In the genomic region with DNA sequence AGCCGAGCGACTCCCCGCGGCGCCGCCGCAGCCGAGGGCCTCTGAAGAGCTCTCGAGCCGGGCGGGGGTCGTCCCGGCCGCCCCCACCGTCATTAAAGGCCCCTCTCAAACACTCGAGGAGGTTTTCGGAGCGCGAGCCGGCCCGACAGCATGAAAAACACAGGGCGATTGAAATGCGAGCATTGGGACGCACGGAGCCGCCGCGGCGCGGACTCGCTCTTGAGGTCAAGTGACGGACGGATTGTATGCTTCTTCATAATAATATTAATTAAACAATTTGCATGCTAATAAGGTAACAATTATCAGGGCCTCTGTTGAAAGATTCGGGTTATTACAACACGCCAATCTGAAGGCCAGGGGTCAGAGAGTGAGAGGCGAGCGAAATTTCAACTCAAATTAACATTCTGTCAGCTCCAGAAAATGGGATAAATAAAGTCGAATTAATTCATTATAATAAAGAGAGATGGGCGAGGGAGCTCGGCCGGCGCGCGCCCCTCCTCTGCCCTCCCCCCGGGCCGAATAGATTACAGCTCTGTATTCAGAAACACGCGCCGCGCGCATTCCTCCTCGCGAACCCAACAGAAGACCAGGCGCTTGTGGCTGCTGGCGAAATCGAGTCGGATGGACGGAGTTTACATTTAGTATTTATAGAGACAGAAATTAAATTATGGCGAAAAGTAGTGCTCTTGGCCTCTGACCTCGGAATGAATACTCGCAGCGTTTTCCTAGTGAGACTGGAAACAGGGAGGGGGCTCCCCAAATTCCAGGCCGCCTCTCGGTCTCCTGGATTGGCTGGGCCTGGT, we compare ENCODE assay signal across 29 cellular contexts. TPM values are rescaled to one million over a fixed set of nuclear protein-coding genes. Genes with fewer than 3 reads are reported as not detected.
DNase-seq lines count a peak whose midpoint lies in the region; ATAC-seq, FAIRE-seq and TF ChIP-seq lines count a peak whose summit lies in the region.
"Had no signal": no experiment of that assay in that cellular context is flagged by ENCODE, and none has a peak within 500 bp of the region (broad histone marks: within the 10 kb centered on the region; RNA-seq: fewer than 3 reads in every experiment).

No MANE protein-coding gene starts in this region.

- H3K36me3 ChIP-seq in WERI-Rb-1 (no peaks in the 10 kb centered on the region), kidney (ENCODE audit: control insufficient read depth in 1 of 2, insufficient read depth in 2 of 2, low read length in 2 of 2) (no peaks in the 10 kb centered on the region)
- H3K36me3 ChIP-seq: adrenal gland, HAP-1, Peyer's patch, thyroid gland had no signal

- H3K9ac ChIP-seq in kidney (ENCODE audit: low read length in 2 of 2): no peak overlapping the region

- ATAC-seq in activated T-cell treated with anti-CD3 and anti-CD28 coated beads, Interleukin-2, amount 50 U/mL, for 72 hours (replicated peaks in 1 of 2): no peak
- ATAC-seq in stimulated activated naive B cell treated with anti-CD40 and anti-IgM and Interleukin-4, amounts not matched to agents 10 μg/mL and 1 μg/mL and 100 μg/mL, for 72 hours (replicated peaks): no peak
- no peak for ATAC-seq in GM19452 (IDR thresholded peaks at IDR 0.05; ENCODE audit: unreplicated experiment)
- ATAC-seq in activated naive CD4-positive, alpha-beta T cell treated with anti-CD3 and anti-CD28 coated beads, Interleukin-2, amount 50 U/mL, for 72 hours: no peak
- ATAC-seq: psoas muscle had no signal

- peaks cover 67% of the 10 kb centered on the region for H3K27me3 Mint-ChIP-seq in activated T-cell treated with anti-CD3 and anti-CD28 coated beads, Interleukin-2, amount 50 U/mL, for 72 hours (ENCODE audit: low read depth)
- peaks cover 43 to 60% of the 10 kb centered on the region in 2 donors for H3K27me3 Mint-ChIP-seq in stimulated activated naive B cell treated with anti-CD40 and anti-IgM and Interleukin-4, amounts not matched to agents 10 μg/mL and 1 μg/mL and 100 μg/mL, for 72 hours

- TF ChIP-seq CTCF in WERI-Rb-1 (IDR thresholded peaks at IDR 0.05; ENCODE audit: low read depth, low read length) (no peak), kidney (IDR thresholded peaks at IDR 0.05; ENCODE audit: borderline replicate concordance, extremely low read depth, insufficient read depth) (no peak)

- peaks cover 64% of the 10 kb centered on the region for H3K27me3 ChIP-seq in WERI-Rb-1 (ENCODE audit: insufficient read depth, low read depth, severe bottlenecking)

- no peak overlapping the region for H3K27ac ChIP-seq in WERI-Rb-1
- no peak overlapping the region for H3K27ac ChIP-seq in kidney (ENCODE audit: low read depth in 2 of 2, low read length in 2 of 2)
- H3K27ac ChIP-seq: adrenal gland, Peyer's patch, psoas muscle, SK-N-MC, skin epidermis, thyroid gland had no signal

- no peaks in the 10 kb centered on the region for H3K4me1 ChIP-seq in kidney (ENCODE audit: control insufficient read depth in 1 of 2, insufficient read depth in 1 of 2, low read depth in 1 of 2, low read length in 2 of 2)
- H3K4me1 ChIP-seq: adrenal gland, HAP-1 had no signal

- H3K9me3 ChIP-seq in WERI-Rb-1 (ENCODE audit: severe bottlenecking) (no peaks in the 10 kb centered on the region), kidney (ENCODE audit: control insufficient read depth in 1 of 2, low read length in 2 of 2) (no peaks in the 10 kb centered on the region)
- H3K9me3 ChIP-seq: adrenal gland, HAP-1, psoas muscle, thyroid gland had no signal

- intact Hi-C loops in kidney (cut with DNase I): no loop called here

- H3K4me3 ChIP-seq in WERI-Rb-1 (ENCODE audit: low read depth, low read length): peak overlapping the region; percentile 18
- no peak overlapping the region for H3K4me3 ChIP-seq in kidney (ENCODE audit: low read length in 2 of 2)
- H3K4me3 ChIP-seq: adrenal gland, HAP-1, Peyer's patch, psoas muscle, skin epidermis, thyroid gland had no signal

- DNase-seq in activated T-cell treated with anti-CD3 and anti-CD28 coated beads, Interleukin-2, amount 50 U/mL, for 72 hours: no peak
- DNase-seq in activated T-cell treated with anti-CD3 and anti-CD28 coated beads for 4 hours (no peak), WERI-Rb-1 (no peak), kidney (peak; percentile 58), kidney glomerular epithelial cell (lab: John Stamatoyannopoulos, UW) (no peak)
- no peak for DNase-seq in stimulated activated naive B cell treated with anti-CD40 and anti-IgM and Interleukin-4, amounts not matched to agents 10 μg/mL and 1 μg/mL and 100 μg/mL, for 72 hours
- no peak for DNase-seq in activated naive CD4-positive, alpha-beta T cell treated with anti-CD3 and anti-CD28 coated beads, Interleukin-2, amount 50 U/mL, for 72 hours (ENCODE audit: low spot score in 2 of 2)
- DNase-seq: activated effector memory CD4-positive, alpha-beta T cell treated with anti-CD3 and anti-CD28 coated beads, Interleukin-2, amount 50 U/mL, for 16 hours; adrenal gland; CD4-positive, alpha-beta memory T cell; DMS79; foreskin fibroblast; hippocampal formation; mesenchymal stem cell; NCI-H2029; NCI-H510A; Peyer's patch; psoas muscle; stimulated activated CD4-positive, alpha-beta T cell treated with anti-CD3 and anti-CD28 coated beads, Interleukin-2, amount 100 ng/mL, for 24 hours; stimulated activated naive CD4-positive, alpha-beta T cell; thyroid gland had no signal

- no peak for FAIRE-seq in kidney (lab: Jason Lieb, UNC)
- FAIRE-seq: GM12892 had no signal

- no peak overlapping the region for H3K4me3 Mint-ChIP-seq in activated T-cell treated with anti-CD3 and anti-CD28 coated beads, Interleukin-2, amount 50 U/mL, for 72 hours
- H3K4me3 Mint-ChIP-seq in stimulated activated naive B cell treated with anti-CD40 and anti-IgM and Interleukin-4, amounts not matched to agents 10 μg/mL and 1 μg/mL and 100 μg/mL, for 72 hours: no peak overlapping the region

- H3K4me1 Mint-ChIP-seq in activated T-cell treated with anti-CD3 and anti-CD28 coated beads, Interleukin-2, amount 50 U/mL, for 72 hours (ENCODE audit: low read depth): peaks cover 21% of the 10 kb centered on the region
- peaks cover 17 to 26% of the 10 kb centered on the region in 2 donors for H3K4me1 Mint-ChIP-seq in stimulated activated naive B cell treated with anti-CD40 and anti-IgM and Interleukin-4, amounts not matched to agents 10 μg/mL and 1 μg/mL and 100 μg/mL, for 72 hours

- no peaks in the 10 kb centered on the region for H3K9me3 Mint-ChIP-seq in activated T-cell treated with anti-CD3 and anti-CD28 coated beads, Interleukin-2, amount 50 U/mL, for 72 hours
- peaks cover 0 to 7% of the 10 kb centered on the region in 2 donors for H3K9me3 Mint-ChIP-seq in stimulated activated naive B cell treated with anti-CD40 and anti-IgM and Interleukin-4, amounts not matched to agents 10 μg/mL and 1 μg/mL and 100 μg/mL, for 72 hours
- no peaks in the 10 kb centered on the region for H3K9me3 Mint-ChIP-seq in activated naive CD4-positive, alpha-beta T cell treated with anti-CD3 and anti-CD28 coated beads, Interleukin-2, amount 50 U/mL, for 72 hours
- H3K9me3 Mint-ChIP-seq: nephron had no signal

- peaks cover 0 to 4% of the 10 kb centered on the region in 2 donors for H3K36me3 Mint-ChIP-seq in activated T-cell treated with anti-CD3 and anti-CD28 coated beads, Interleukin-2, amount 50 U/mL, for 72 hours (ENCODE audit: insufficient read depth in 2 of 2)
- H3K36me3 Mint-ChIP-seq in stimulated activated naive B cell treated with anti-CD40 and anti-IgM and Interleukin-4, amounts not matched to agents 10 μg/mL and 1 μg/mL and 100 μg/mL, for 72 hours: peaks cover 7 to 13% of the 10 kb centered on the region in 2 donors
- peaks cover 5% of the 10 kb centered on the region in 2 donors for H3K36me3 Mint-ChIP-seq in activated naive CD4-positive, alpha-beta T cell treated with anti-CD3 and anti-CD28 coated beads, Interleukin-2, amount 50 U/mL, for 72 hours
- H3K36me3 Mint-ChIP-seq: CD4-positive, alpha-beta memory T cell had no signal

- H3K27ac Mint-ChIP-seq in activated T-cell treated with anti-CD3 and anti-CD28 coated beads, Interleukin-2, amount 50 U/mL, for 72 hours: peak overlapping the region; percentile 24
- peak overlapping the region; percentile 77 for H3K27ac Mint-ChIP-seq in stimulated activated naive B cell treated with anti-CD40 and anti-IgM and Interleukin-4, amounts not matched to agents 10 μg/mL and 1 μg/mL and 100 μg/mL, for 72 hours
- peak overlapping the region in 1 of 2 donors; percentile 22 for H3K27ac Mint-ChIP-seq in activated naive CD4-positive, alpha-beta T cell treated with anti-CD3 and anti-CD28 coated beads, Interleukin-2, amount 50 U/mL, for 72 hours

RNA-seq across cellular contexts. Expression of gene UNCX, which starts 2.1 kb away (rescaled TPM):
- not detected for total RNA-seq in activated T-cell treated with anti-CD3 and anti-CD28 coated beads, Interleukin-2, amount 50 U/mL, for 72 hours
- 2.0 TPM for total RNA-seq in kidney
- 1.4 TPM for polyA plus RNA-seq in kidney (ENCODE audit: insufficient read depth, low read depth, low replicate concordance)
- total RNA-seq in activated naive CD4-positive, alpha-beta T cell treated with anti-CD3 and anti-CD28 coated beads, Interleukin-2, amount 50 U/mL, for 72 hours: not detected
- total RNA-seq: adrenal gland; CD4-positive, alpha-beta memory T cell; dorsolateral prefrontal cortex; HT-29; Peyer's patch; psoas muscle; thyroid gland had no signal
- polyA plus RNA-seq: adrenal gland; CD4-positive, alpha-beta memory T cell; psoas muscle had no signal
